ENCODE assay signal across 9 cellular contexts in genomic region chr2:239225456-239225855, GRCh38.
DNase-seq lines count a peak whose midpoint lies in the region; ATAC-seq and TF ChIP-seq lines count a peak whose summit lies in the region.
"Had no signal": no experiment of that assay in that cellular context is flagged by ENCODE, and none has a peak within 500 bp of the region (broad histone marks: within the 10 kb centered on the region; RNA-seq: fewer than 3 reads in every experiment).

No MANE protein-coding gene starts in this region.

- peak overlapping the region; percentile 69 for H3K4me3 Mint-ChIP-seq in HFFc6
- no peak overlapping the region for H3K4me3 Mint-ChIP-seq in T-helper 17 cell

- H3K4me3 ChIP-seq in hepatocyte (no peak overlapping the region), spleen (peak overlapping the region in 1 of 8 donors; percentile 7)

- H3K4me1 Mint-ChIP-seq in HFFc6 (ENCODE audit: low read depth) (peaks cover 63% of the 10 kb centered on the region), T-helper 17 cell (peaks cover 65% of the 10 kb centered on the region)

- H3K27me3 Mint-ChIP-seq in HFFc6 (ENCODE audit: insufficient read depth) (peaks cover 3% of the 10 kb centered on the region), T-helper 17 cell (no peaks in the 10 kb centered on the region)

- H3K36me3 ChIP-seq in hepatocyte (replicated peaks; ENCODE audit: insufficient read depth, low read depth) (no peaks in the 10 kb centered on the region), spleen (peaks cover 0 to 8% (median 0%) of the 10 kb centered on the region in 6 donors)

- H3K9me2 ChIP-seq in hepatocyte (replicated peaks; ENCODE audit: insufficient read depth): no peaks in the 10 kb centered on the region

- DNase-seq in HFFc6 (no peak), T-helper 17 cell (no peak), hepatocyte (ENCODE audit: low spot score) (no peak), spleen (peak; percentile 77), T-helper 1 cell (no peak)
- DNase-seq: GDM1 had no signal

- intact Hi-C loops in spleen (cut with DNase I; ENCODE audit: low total_unique reads): no loop called here

- TF ChIP-seq POLR2A in spleen (IDR thresholded peaks at IDR 0.05): no peak

- 86% methylated on average over 12 of the region's 12 CpGs for WGBS in hepatocyte (ENCODE audit: low lambda C conversion rate, missing lambda C conversion rate)
- 36 to 58% (median 47%) methylated on average over 12 of the region's 12 CpGs for WGBS in spleen, 5 donors

- TF ChIP-seq CTCF in HFFc6 (IDR thresholded peaks at IDR 0.05) (no peak), hepatocyte (IDR thresholded peaks at IDR 0.05; ENCODE audit: poor library complexity) (no peak), spleen (IDR thresholded peaks at IDR 0.05 in 8 of 11, conservative IDR thresholded peaks at IDR 0.05 in 3 of 11) (no peak)

- H3K36me3 Mint-ChIP-seq in HFFc6 (ENCODE audit: low read depth) (no peaks in the 10 kb centered on the region), T-helper 17 cell (ENCODE audit: low read depth) (peaks cover 4% of the 10 kb centered on the region)

- H3K27me3 ChIP-seq in hepatocyte: no peaks in the 10 kb centered on the region
- H3K27me3 ChIP-seq in spleen (replicated peaks in 1 of 7): no peaks in the 10 kb centered on the region

- no peaks in the 10 kb centered on the region for H4K20me1 ChIP-seq in hepatocyte (ENCODE audit: insufficient read depth, poor library complexity, severe bottlenecking)

- H3K9me3 ChIP-seq in T-helper 17 cell (ENCODE audit: control insufficient read depth, low read length, poor library complexity, severe bottlenecking) (no peaks in the 10 kb centered on the region), hepatocyte (ENCODE audit: low read depth) (no peaks in the 10 kb centered on the region), spleen (no peaks in the 10 kb centered on the region)

- H3K4me2 ChIP-seq in hepatocyte: peak overlapping the region; percentile 22

- peak overlapping the region; percentile 68 for H3K27ac ChIP-seq in hepatocyte
- H3K27ac ChIP-seq in spleen: peak overlapping the region in 7 of 8 donors; percentile 23 to 93 (median 66)

- H3K9me3 Mint-ChIP-seq in HFFc6: no peaks in the 10 kb centered on the region

- peaks cover 62% of the 10 kb centered on the region for H3K79me2 ChIP-seq in hepatocyte

- peak overlapping the region; percentile 91 for H3K27ac Mint-ChIP-seq in HFFc6
- H3K27ac Mint-ChIP-seq in T-helper 17 cell: peak overlapping the region; percentile 81

- ATAC-seq in T-helper 17 cell (no peak), GM19395 (IDR thresholded peaks at IDR 0.05; ENCODE audit: unreplicated experiment) (no peak), esophagus mucosa (no peak)
- ATAC-seq in activated CD4-positive, CD25-positive, alpha-beta regulatory T cell treated with anti-CD3 and anti-CD28 coated beads, Interleukin-2, amount 50 U/mL, for 24 hours: no peak

- H2AFZ ChIP-seq in hepatocyte: no peak overlapping the region

- H3K4me1 ChIP-seq in hepatocyte (ENCODE audit: insufficient read depth) (peaks cover 80% of the 10 kb centered on the region), spleen (peaks cover 32 to 100% (median 78%) of the 10 kb centered on the region in 6 donors)
